In genomic region chr5:59296317-59297264, GRCh38 we compare ENCODE assay signal across 9 cellular contexts.
DNase-seq lines count a peak whose midpoint lies in the region; ATAC-seq and TF ChIP-seq lines count a peak whose summit lies in the region.
"Had no signal": no experiment of that assay in that cellular context is flagged by ENCODE, and none has a peak within 500 bp of the region (broad histone marks: within the 10 kb centered on the region; RNA-seq: fewer than 3 reads in every experiment).

No MANE protein-coding gene starts in this region.

- no peaks in the 10 kb centered on the region for H3K27me3 ChIP-seq in AG04450 (ENCODE audit: control insufficient read depth, insufficient read depth, low read length)
- H3K27me3 ChIP-seq in mucosa of rectum (ENCODE audit: control insufficient read depth in 2 of 2, insufficient read depth in 2 of 2, low read length in 2 of 2): no peaks in the 10 kb centered on the region

- CTCF ChIA-PET in AG04450 (lab: Charles Lee): interaction anchor here (1.5 kb wide), 1 partner anchor 108 kb away, joined by 5 read pairs; no protein-coding TSS in a partner anchor

- POLR2A ChIA-PET in AG04450 (lab: Yijun Ruan, JAX): no interaction called here

- H3K9me3 ChIP-seq in AG04450 (ENCODE audit: control insufficient read depth, insufficient read depth, low read length) (no peaks in the 10 kb centered on the region), mucosa of rectum (ENCODE audit: control insufficient read depth in 2 of 2, low read length in 2 of 2) (no peaks in the 10 kb centered on the region)

- no peak for ATAC-seq in HG02852 (IDR thresholded peaks at IDR 0.05; ENCODE audit: unreplicated experiment)

- H3K36me3 ChIP-seq in mucosa of rectum (ENCODE audit: control insufficient read depth in 2 of 2, insufficient read depth in 2 of 2, low read length in 2 of 2): no peaks in the 10 kb centered on the region

- peak overlapping the region; percentile 5; the same call in 1 of the 2 replicates for H3K4me3 ChIP-seq in AG04450 (ENCODE audit: low read depth, low read length)
- H3K4me3 ChIP-seq in coronary artery: peak overlapping the region; percentile 59
- peak overlapping the region; percentile 58 to 62 for H3K4me3 ChIP-seq in mucosa of rectum (ENCODE audit: low read length in 2 of 2)

- in situ Hi-C loops in GM13977 (cut with MboI; ENCODE audit: low pct_unique_long_range_greater_than_20kb, low sequenced_read_pairs, unreplicated experiment): no loop called here

- H3K27ac ChIP-seq in AG04450 (ENCODE audit: low read depth, low read length): no peak overlapping the region
- peak overlapping the region in 1 of 2 donors; percentile 1 for H3K27ac ChIP-seq in coronary artery
- H3K27ac ChIP-seq in mucosa of rectum (ENCODE audit: low read depth in 2 of 2, low read length in 2 of 2): peak overlapping the region; percentile 56 to 74

- peak overlapping the region; percentile 4 to 53 for H3K9ac ChIP-seq in mucosa of rectum (ENCODE audit: low read depth in 1 of 2, low read length in 2 of 2)

- peaks cover 5 to 26% of the 10 kb centered on the region in 2 donors for H3K4me1 ChIP-seq in mucosa of rectum (ENCODE audit: control insufficient read depth in 2 of 2, insufficient read depth in 2 of 2, low read length in 2 of 2)

- TF ChIP-seq CTCF in AG04450 (IDR thresholded peaks at IDR 0.05; ENCODE audit: low read depth, low read length): no peak
- TF ChIP-seq CTCF in coronary artery (IDR thresholded peaks at IDR 0.05): no peak
- TF ChIP-seq CTCF in GM13977 (IDR thresholded peaks at IDR 0.05; ENCODE audit: extremely low read depth, insufficient read depth, missing control alignments): no peak

- DNase-seq in AG04450 (ENCODE audit: low read depth, low spot score): no peak
- DNase-seq in KG1 (lab: John Stamatoyannopoulos, UW): peak; percentile 25
- no peak for DNase-seq in coronary artery (ENCODE audit: low spot score)
- no peak for DNase-seq in HUDEP-2 (lab: John Stamatoyannopoulos, UW; ENCODE audit: unreplicated experiment in 76 of 76)
- DNase-seq in NCI-H345 (lab: John Stamatoyannopoulos, UW): no peak
- no peak for DNase-seq in GM13977 (ENCODE audit: low spot score)
- DNase-seq: NK-92 treated with Interleukin-12 subunit alpha and Interleukin-12 subunit beta, amount 100 ng/mL, for 24 hours had no signal

Comparison
In these comparisons a context has a peak if more than half of its experiments do, and no peak if none do; other contexts are left out.
1. H3K4me3 ChIP-seq: peak in every context shown above with its lines; median percentile 60 in mucosa of rectum; 59 in coronary artery; 5 in AG04450.